In the genomic region with DNA sequence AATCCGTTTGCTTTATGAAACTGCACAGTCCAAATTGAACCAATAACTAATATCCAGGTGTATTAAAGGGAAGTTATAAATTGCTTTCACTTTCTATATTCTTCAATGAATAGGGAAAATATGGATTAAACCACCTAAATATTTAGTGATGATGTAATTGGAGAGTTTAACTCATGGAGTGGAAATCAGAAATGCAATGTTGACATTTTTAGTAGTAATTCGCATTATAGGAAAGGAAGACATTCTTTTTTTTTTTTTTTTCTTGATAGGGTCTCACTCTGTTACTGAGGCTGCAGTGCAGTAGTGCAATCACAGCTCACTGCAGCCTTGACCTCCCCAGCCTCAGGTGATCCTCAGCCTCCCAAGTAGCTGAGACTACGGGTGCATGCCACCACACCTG, we compare ENCODE assay signal across 2 cellular contexts.
TF ChIP-seq lines count a peak whose summit lies in the region.

No MANE protein-coding gene starts in this region.

TF ChIP-seq in A549, 52 proteins besides CTCF, POLR2A, EP300 and RAD21:
- TF ChIP-seq, protein P1, sequence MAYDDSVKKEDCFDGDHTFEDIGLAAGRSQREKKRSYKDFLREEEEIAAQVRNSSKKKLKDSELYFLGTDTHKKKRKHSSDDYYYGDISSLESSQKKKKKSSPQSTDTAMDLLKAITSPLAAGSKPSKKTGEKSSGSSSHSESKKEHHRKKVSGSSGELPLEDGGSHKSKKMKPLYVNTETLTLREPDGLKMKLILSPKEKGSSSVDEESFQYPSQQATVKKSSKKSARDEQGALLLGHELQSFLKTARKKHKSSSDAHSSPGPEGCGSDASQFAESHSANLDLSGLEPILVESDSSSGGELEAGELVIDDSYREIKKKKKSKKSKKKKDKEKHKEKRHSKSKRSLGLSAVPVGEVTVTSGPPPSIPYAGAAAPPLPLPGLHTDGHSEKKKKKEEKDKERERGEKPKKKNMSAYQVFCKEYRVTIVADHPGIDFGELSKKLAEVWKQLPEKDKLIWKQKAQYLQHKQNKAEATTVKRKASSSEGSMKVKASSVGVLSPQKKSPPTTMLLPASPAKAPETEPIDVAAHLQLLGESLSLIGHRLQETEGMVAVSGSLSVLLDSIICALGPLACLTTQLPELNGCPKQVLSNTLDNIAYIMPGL (CRISPR knock-in tag; IDR thresholded peaks at IDR 0.05; ENCODE audit: borderline replicate concordance), result no peak
- peak; percentile 59 for TF ChIP-seq MAFK (IDR thresholded peaks at IDR 0.05; ENCODE audit: partially characterized antibody)

TF ChIP-seq in IMR-90, 13 proteins besides CTCF, POLR2A, EP300 and RAD21:
- TF ChIP-seq, protein P2, sequence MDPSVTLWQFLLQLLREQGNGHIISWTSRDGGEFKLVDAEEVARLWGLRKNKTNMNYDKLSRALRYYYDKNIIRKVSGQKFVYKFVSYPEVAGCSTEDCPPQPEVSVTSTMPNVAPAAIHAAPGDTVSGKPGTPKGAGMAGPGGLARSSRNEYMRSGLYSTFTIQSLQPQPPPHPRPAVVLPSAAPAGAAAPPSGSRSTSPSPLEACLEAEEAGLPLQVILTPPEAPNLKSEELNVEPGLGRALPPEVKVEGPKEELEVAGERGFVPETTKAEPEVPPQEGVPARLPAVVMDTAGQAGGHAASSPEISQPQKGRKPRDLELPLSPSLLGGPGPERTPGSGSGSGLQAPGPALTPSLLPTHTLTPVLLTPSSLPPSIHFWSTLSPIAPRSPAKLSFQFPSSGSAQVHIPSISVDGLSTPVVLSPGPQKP (IDR thresholded peaks at IDR 0.05; ENCODE audit: borderline replicate concordance, low read depth, low read length), result no peak
- TF ChIP-seq MAFK (IDR thresholded peaks at IDR 0.05; ENCODE audit: low read depth, low read length), result 0 out of 2 replicates have a peak, but pooled peaks have one; percentile 17
TF ChIP-seq in IMR-90: peak in this region for 1.
